8 cellular contexts compared by ENCODE assay signal in the genomic region with DNA sequence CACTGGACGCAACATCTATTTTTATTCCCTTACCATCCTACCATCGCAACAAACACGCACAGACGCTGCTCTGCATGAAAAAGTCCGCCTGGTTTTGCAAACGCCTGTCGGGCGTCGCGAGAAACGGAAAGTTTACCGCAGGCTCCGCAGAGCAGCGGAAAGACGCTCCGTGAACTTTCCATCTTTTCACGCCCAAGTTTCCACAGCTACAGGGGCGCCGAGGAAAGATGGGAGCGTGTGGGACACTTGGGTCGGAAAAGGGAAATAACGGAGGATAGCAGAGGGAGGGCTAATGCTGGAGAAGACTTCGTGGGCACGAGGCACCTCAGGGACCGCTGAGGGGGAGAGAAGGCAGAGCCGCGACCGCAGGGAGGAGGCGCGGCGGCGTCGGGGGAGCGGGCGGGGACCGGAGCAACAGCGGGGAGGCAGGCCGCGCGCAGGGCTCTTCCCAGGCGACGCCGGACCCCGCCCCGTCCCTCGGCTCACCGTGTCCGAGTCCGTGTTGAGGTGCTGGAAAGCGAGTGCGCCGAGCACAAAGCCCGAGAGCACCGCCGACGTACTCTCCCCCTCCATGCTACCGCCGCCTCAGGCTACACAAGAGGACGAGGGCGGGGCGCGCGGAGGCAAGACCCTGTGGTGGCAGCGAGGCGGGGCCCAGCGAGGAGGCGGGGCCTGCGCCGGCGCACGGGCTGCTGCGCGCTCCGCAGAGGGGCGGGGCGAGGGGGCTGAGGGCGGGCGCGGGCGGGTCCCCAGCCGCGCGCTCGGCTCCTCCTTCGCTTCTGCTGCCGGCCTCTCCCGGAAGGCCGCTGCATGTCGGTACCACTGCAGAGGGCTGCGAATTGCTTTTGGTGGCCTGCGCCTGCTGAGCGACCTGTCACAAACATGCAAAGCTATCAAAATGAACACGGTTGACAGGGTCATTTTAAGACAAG. TPM values are rescaled to one million over a fixed set of nuclear protein-coding genes. Genes with fewer than 3 reads are reported as not detected.
DNase-seq lines count a peak whose midpoint lies in the region; ATAC-seq, FAIRE-seq and TF ChIP-seq lines count a peak whose summit lies in the region.

Gene ABRAXAS1, minus strand, starts transcription at position 601 of the 932 bp plus-strand sequence. Its CDS starts 28 bp downstream, at position 573.

- peaks cover 1% of the 10 kb centered on the region for H3K36me3 ChIP-seq in mammary epithelial cell (ENCODE audit: insufficient read depth, low read length)
- H3K36me3 ChIP-seq in small intestine (ENCODE audit: control insufficient read depth in 2 of 2, insufficient read depth in 2 of 2, low read length in 2 of 2) = no peaks in the 10 kb centered on the region

- H3K9ac ChIP-seq in mammary epithelial cell (ENCODE audit: insufficient read depth, low read length) = peak within 1 kb of the TSS; percentile 46

- H4K20me1 ChIP-seq in mammary epithelial cell (ENCODE audit: insufficient read depth, low read length) = no peaks in the 10 kb centered on the region

- H3K4me2 ChIP-seq in mammary epithelial cell (ENCODE audit: insufficient read depth, low read depth, low read length) = peak within 1 kb of the TSS; percentile 76

- FAIRE-seq in small intestine (lab: Jason Lieb, UNC) = no peak

- H3K4me1 ChIP-seq in mammary epithelial cell (ENCODE audit: insufficient read depth, low read length) (peaks cover 11% of the 10 kb centered on the region), small intestine (ENCODE audit: control insufficient read depth in 2 of 2, insufficient read depth in 1 of 2, low read depth in 1 of 2, low read length in 1 of 2) (no peaks in the 10 kb centered on the region)

- ATAC-seq in GM18873 (IDR thresholded peaks at IDR 0.05; ENCODE audit: low FRiP score, unreplicated experiment) (peak; percentile 95), HG03135 (IDR thresholded peaks at IDR 0.05; ENCODE audit: unreplicated experiment) (peak; percentile 97)

- H3K9me3 ChIP-seq in mammary epithelial cell (replicated peaks; ENCODE audit: insufficient read depth, low read length) (no peaks in the 10 kb centered on the region), small intestine (ENCODE audit: control insufficient read depth, low read depth) (no peaks in the 10 kb centered on the region)

- DNase-seq in ACHN (peak; percentile 90), NCI-H2196 (lab: John Stamatoyannopoulos, UW; ENCODE audit: unreplicated experiment) (peak; percentile 84), mammary epithelial cell (peak; percentile 94), iPS-NIHi11 (ENCODE audit: low spot score) (peak; percentile 99), small intestine (peak; percentile 93)

- H2AFZ ChIP-seq in mammary epithelial cell (ENCODE audit: low read depth, low read length) = peak within 1 kb of the TSS; percentile 98

- TSS peak; percentile 59 for BruUV-seq in mammary epithelial cell (replicated peaks; lab: Mats Ljungman, UMichigan)

- H3K4me3 ChIP-seq in mammary epithelial cell (replicated peaks in 1 of 3; ENCODE audit: insufficient read depth in 1 of 3, low read depth in 2 of 3, low read length in 3 of 3) (peak within 1 kb of the TSS; percentile 50 to 88 (median 68)), small intestine (ENCODE audit: low read depth in 1 of 2, low read length in 2 of 2) (peak within 1 kb of the TSS; percentile 58 to 65)

- dilution Hi-C loops in mammary epithelial cell (cut with HindIII; ENCODE audit: low sequenced_read_pairs) = no loop called here

- CTCF ChIA-PET in mammary epithelial cell (lab: Charles Lee; ENCODE audit: low non-redundant PET) = no interaction called here

- TF ChIP-seq CTCF in VCaP (conservative IDR thresholded peaks at IDR 0.05) (0 out of 2 replicates have a peak, but pooled peaks have one; percentile 5), mammary epithelial cell (conservative IDR thresholded peaks at IDR 0.05 in 1 of 2, IDR thresholded peaks at IDR 0.05 in 1 of 2; ENCODE audit: extremely low read depth in 1 of 2, insufficient read depth in 1 of 2, low read depth in 1 of 2, low read length in 2 of 2) (no peak)

- intact Hi-C loops in mammary epithelial cell (cut with micrococcal nuclease) = loop anchor here (1.0 kb wide), 1 partner anchor 28 kb away; the partner anchor contains the start of gene MRPS18C

- H3K27me3 ChIP-seq in mammary epithelial cell (ENCODE audit: insufficient read depth, low read length) (no peaks in the 10 kb centered on the region), small intestine (ENCODE audit: control insufficient read depth in 2 of 2, insufficient read depth in 2 of 2, low read length in 2 of 2) (no peaks in the 10 kb centered on the region)

- peak within 1 kb of the TSS; percentile 64 for H3K27ac ChIP-seq in VCaP
- peak within 1 kb of the TSS; percentile 33 for H3K27ac ChIP-seq in mammary epithelial cell (ENCODE audit: insufficient read depth, low read depth, low read length)
- H3K27ac ChIP-seq in small intestine (ENCODE audit: low read depth in 1 of 2, low read length in 1 of 2) = peak within 1 kb of the TSS; percentile 68 to 95

- H3K79me2 ChIP-seq in mammary epithelial cell (ENCODE audit: insufficient read depth, low read length) = no peaks in the 10 kb centered on the region

- 3% methylated on average over 26 of the region's 93 CpGs for WGBS in mammary epithelial cell (ENCODE audit: low coverage, missing lambda C conversion rate)
- 0 to 1% (median 1%) methylated on average over 62 to 93 of the region's 93 CpGs for WGBS in small intestine, 3 donors

- in situ Hi-C loops in ACHN (cut with HindIII; ENCODE audit: low pct_ligation_motif_present, low pct_unique_long_range_greater_than_20kb, low sequenced_read_pairs) = no loop called here
- in situ Hi-C loops in mammary epithelial cell (cut with MboI; ENCODE audit: low sequenced_read_pairs in 2 of 2) = no loop called here

RNA-seq across cellular contexts. Expression of gene ABRAXAS1, which starts in this region (rescaled TPM):
- 1 to 10 TPM; 5.2 to 6.7 TPM for total RNA-seq in mammary epithelial cell
- polyA plus RNA-seq in mammary epithelial cell (2.5 TPM), small intestine (1 to 10 TPM; 3.4 to 6.7 (median 3.5) TPM)
- polyA minus RNA-seq in mammary epithelial cell = 0.36 TPM

Comparison
In these comparisons a context has a peak if more than half of its experiments do, and no peak if none do; other contexts are left out.
1. Peak in every context shown above with its lines: DNase-seq, ATAC-seq, H3K4me3 ChIP-seq and H3K27ac ChIP-seq.